Comparison of ENCODE assay signal across 12 cellular contexts in genomic region chrX:40132751-40133150, GRCh38. TPM values are rescaled to one million over a fixed set of nuclear protein-coding genes. Genes with fewer than 3 reads are reported as not detected.
DNase-seq lines count a peak whose midpoint lies in the region; ATAC-seq and TF ChIP-seq lines count a peak whose summit lies in the region.
"Had no signal": no experiment of that assay in that cellular context is flagged by ENCODE, and none has a peak within 500 bp of the region (broad histone marks: within the 10 kb centered on the region; RNA-seq: fewer than 3 reads in every experiment).

No MANE protein-coding gene starts in this region.

- no peaks in the 10 kb centered on the region for H3K27me3 Mint-ChIP-seq in activated naive CD8-positive, alpha-beta T cell treated with anti-CD3 and anti-CD28 coated beads, Interleukin-2, amount 50 U/mL, for 24 hours

- H3K4me3 Mint-ChIP-seq in activated naive CD8-positive, alpha-beta T cell treated with anti-CD3 and anti-CD28 coated beads, Interleukin-2, amount 50 U/mL, for 24 hours, result no peak overlapping the region

- no peaks in the 10 kb centered on the region for H3K36me3 Mint-ChIP-seq in activated naive CD8-positive, alpha-beta T cell treated with anti-CD3 and anti-CD28 coated beads, Interleukin-2, amount 50 U/mL, for 24 hours (ENCODE audit: low read depth)

- no peaks in the 10 kb centered on the region for H3K4me1 ChIP-seq in ovary (ENCODE audit: insufficient read depth)
- H3K4me1 ChIP-seq: spleen had no signal

- no peaks in the 10 kb centered on the region for H3K36me3 ChIP-seq in ovary
- H3K36me3 ChIP-seq: spleen had no signal

- H3K4me3 ChIP-seq in fibroblast of mammary gland (ENCODE audit: control insufficient read depth, low read depth, low read length), result no peak overlapping the region
- no peak overlapping the region for H3K4me3 ChIP-seq in ovary
- H3K4me3 ChIP-seq: spleen had no signal

- intact Hi-C loops in ovary (cut with DNase I), result no loop called here

- TF ChIP-seq CTCF in fibroblast of mammary gland (conservative IDR thresholded peaks at IDR 0.05; ENCODE audit: control insufficient read depth, insufficient read depth, low read depth, low read length), result no peak
- no peak for TF ChIP-seq CTCF in ovary (IDR thresholded peaks at IDR 0.05)

- H3K27ac Mint-ChIP-seq in activated naive CD8-positive, alpha-beta T cell treated with anti-CD3 and anti-CD28 coated beads, Interleukin-2, amount 50 U/mL, for 24 hours, result no peak overlapping the region

- no peak for TF ChIP-seq EP300 in ovary (IDR thresholded peaks at IDR 0.05)

- no peak for TF ChIP-seq POLR2A in ovary (IDR thresholded peaks at IDR 0.05)

- ATAC-seq in activated naive CD8-positive, alpha-beta T cell treated with anti-CD3 and anti-CD28 coated beads, Interleukin-2, amount 50 U/mL, for 24 hours, result no peak

- H3K27ac ChIP-seq in ovary, result peak overlapping the region; percentile 44 to 52
- H3K27ac ChIP-seq in caudate nucleus (ENCODE audit: low read depth, low read length), result no peak overlapping the region
- H3K27ac ChIP-seq: C4-2B, spleen had no signal

- no peaks in the 10 kb centered on the region for H3K4me1 Mint-ChIP-seq in activated naive CD8-positive, alpha-beta T cell treated with anti-CD3 and anti-CD28 coated beads, Interleukin-2, amount 50 U/mL, for 24 hours

- H3K9me3 Mint-ChIP-seq in activated naive CD8-positive, alpha-beta T cell treated with anti-CD3 and anti-CD28 coated beads, Interleukin-2, amount 50 U/mL, for 24 hours, result no peaks in the 10 kb centered on the region

- 45 to 49% (median 46%) methylated on average over 7 of the region's 7 CpGs for WGBS in ovary, 3 donors

- H3K27me3 ChIP-seq in ovary, result no peaks in the 10 kb centered on the region
- H3K27me3 ChIP-seq: spleen had no signal

- DNase-seq in AG08395 (ENCODE audit: low spot score), result peak; percentile 83
- DNase-seq in RPMI8226, result peak; percentile 72
- DNase-seq in fibroblast of mammary gland (ENCODE audit: low read depth), result peak; percentile 87
- peak; percentile 75 to 88 (median 82) for DNase-seq in ovary
- no peak for DNase-seq in activated naive CD8-positive, alpha-beta T cell treated with anti-CD3 and anti-CD28 coated beads, Interleukin-2, amount 50 U/mL, for 24 hours
- DNase-seq in caudate nucleus (lab: John Stamatoyannopoulos, UW), result no peak
- DNase-seq in CD1c-positive myeloid dendritic cell (ENCODE audit: extremely low spot score), result no peak
- no peak for DNase-seq in stimulated activated CD4-positive, alpha-beta T cell treated with anti-CD3 and anti-CD28 coated beads, Interleukin-15, amount 100 ng/mL, for 24 hours
- DNase-seq: hippocampal formation, NCI-H1105 treated with DMSO at 0.1 percent for 48 hours, spleen had no signal

- H3K9me3 ChIP-seq in ovary, result no peaks in the 10 kb centered on the region
- H3K9me3 ChIP-seq: spleen had no signal

RNA-seq across cellular contexts. Expression of gene BCOR, which starts 35.0 kb away (rescaled TPM):
- 10 to 100 TPM; 25.0 to 57.2 (median 43.2) TPM for total RNA-seq in ovary
- 10 to 100 TPM; 17.7 to 22.0 TPM for polyA plus RNA-seq in ovary

Comparison
In these comparisons a context has a peak if more than half of its experiments do, and no peak if none do; other contexts are left out.
1. DNase-seq: peak in AG08395 (single experiment), RPMI8226 (single experiment), fibroblast of mammary gland (single experiment) and ovary (5 of 5); none in activated naive CD8-positive, alpha-beta T cell treated with anti-CD3 and anti-CD28 coated beads, Interleukin-2, amount 50 U/mL, for 24 hours (single experiment), caudate nucleus (0 of 61), CD1c-positive myeloid dendritic cell (single experiment) and stimulated activated CD4-positive, alpha-beta T cell treated with anti-CD3 and anti-CD28 coated beads, Interleukin-15, amount 100 ng/mL, for 24 hours (single experiment).